9 cellular contexts compared by ENCODE assay signal in the genomic region with DNA sequence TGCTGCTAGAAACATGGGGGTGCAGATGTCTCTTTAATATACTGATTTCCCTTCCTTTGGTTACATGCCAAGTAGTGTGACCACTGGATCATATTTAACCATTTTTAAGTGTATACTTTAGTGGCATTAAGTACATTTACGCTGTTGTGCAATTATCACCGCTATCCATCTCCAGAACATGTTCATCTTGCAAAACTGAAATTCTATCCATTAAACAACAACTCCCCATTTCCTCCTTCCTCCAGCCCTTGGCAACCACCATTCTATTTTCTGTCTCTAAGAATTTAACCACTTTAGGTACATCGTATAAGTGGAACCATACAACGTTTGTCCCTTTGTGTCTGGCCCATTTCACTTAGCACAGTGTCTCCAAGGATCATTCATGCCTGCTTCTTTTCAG. TPM values are rescaled to one million over a fixed set of nuclear protein-coding genes. Genes with fewer than 3 reads are reported as not detected.
DNase-seq lines count a peak whose midpoint lies in the region; ATAC-seq, FAIRE-seq and TF ChIP-seq lines count a peak whose summit lies in the region.
"Had no signal": no experiment of that assay in that cellular context is flagged by ENCODE, and none has a peak within 500 bp of the region (broad histone marks: within the 10 kb centered on the region; RNA-seq: fewer than 3 reads in every experiment).

No MANE protein-coding gene starts in this region.

- H3K27me3 ChIP-seq in RWPE2 (ENCODE audit: insufficient read depth, poor library complexity, severe bottlenecking), result no peaks in the 10 kb centered on the region
- H3K27me3 ChIP-seq in keratinocyte (ENCODE audit: control insufficient read depth, extremely low read depth, insufficient read depth, low read length), result no peaks in the 10 kb centered on the region
- H3K27me3 ChIP-seq in upper lobe of left lung, result no peaks in the 10 kb centered on the region

- 36 to 55% methylated on average over 4 of the region's 4 CpGs for WGBS in upper lobe of left lung, 2 donors

- peak overlapping the region; percentile 100 for H3K27ac ChIP-seq in RWPE2 (ENCODE audit: poor library complexity, severe bottlenecking)
- peak overlapping the region; percentile 62 for H3K27ac ChIP-seq in keratinocyte (ENCODE audit: control insufficient read depth, insufficient read depth, low read length)
- peak overlapping the region in 3 of 4 donors; percentile 37 to 40 (median 38) for H3K27ac ChIP-seq in upper lobe of left lung

- H2AFZ ChIP-seq in keratinocyte (ENCODE audit: control insufficient read depth, low read length), result peak overlapping the region; percentile 65

- ATAC-seq in RWPE2 (ENCODE audit: low read depth), result no peak
- no peak for ATAC-seq in upper lobe of left lung (ENCODE audit: low FRiP score in 2 of 2)

- no peaks in the 10 kb centered on the region for H4K20me1 ChIP-seq in keratinocyte (ENCODE audit: control insufficient read depth, extremely low read depth, insufficient read depth, low read length)

- no peaks in the 10 kb centered on the region for H3K9me1 ChIP-seq in keratinocyte (ENCODE audit: control insufficient read depth, extremely low read depth, insufficient read depth, low read length)

- TF ChIP-seq POLR2A in upper lobe of left lung (IDR thresholded peaks at IDR 0.05), result no peak

- H3K79me2 ChIP-seq in keratinocyte (ENCODE audit: control insufficient read depth, insufficient read depth, low read length), result no peaks in the 10 kb centered on the region

- no peak for TF ChIP-seq EP300 in upper lobe of left lung (IDR thresholded peaks at IDR 0.05)

- no peak for FAIRE-seq in keratinocyte (lab: Jason Lieb, UNC)

- DNase-seq in NOMO-1 (lab: John Stamatoyannopoulos, UW; ENCODE audit: unreplicated experiment in 2 of 2) (peak; percentile 11 to 39), NOMO-1 treated with dmso at 0.1 percent for 144 hours (lab: John Stamatoyannopoulos, UW; ENCODE audit: unreplicated experiment) (no peak), RWPE2 (ENCODE audit: low spot score) (no peak), keratinocyte (ENCODE audit: low read depth, low spot score) (no peak), upper lobe of left lung (no peak), RPMI8226 (no peak), ecto neural progenitor cell (ENCODE audit: low spot score) (no peak)
- DNase-seq in stimulated activated CD4-positive, alpha-beta T cell treated with anti-CD3 and anti-CD28 coated beads, Interleukin-2, amount 100 ng/mL, for 48 hours, result no peak
- DNase-seq: KG1 had no signal

- H3K4me2 ChIP-seq in keratinocyte (ENCODE audit: control insufficient read depth, extremely low read depth, insufficient read depth, low read depth, low read length), result peak overlapping the region; percentile 49

- dilution Hi-C loops in keratinocyte (cut with MboI; ENCODE audit: extremely low pct_ligation_motif_present, low sequenced_read_pairs), result no loop called here

- H3K36me3 ChIP-seq in RWPE2 (ENCODE audit: low read depth) (no peaks in the 10 kb centered on the region; the same call in 1 of the 2 replicates), keratinocyte (ENCODE audit: control insufficient read depth in 2 of 2, extremely low read depth in 1 of 2, insufficient read depth in 2 of 2, low read length in 2 of 2) (no peaks in the 10 kb centered on the region), upper lobe of left lung (no peaks in the 10 kb centered on the region)

- H3K9ac ChIP-seq in keratinocyte (ENCODE audit: control insufficient read depth, extremely low read depth, insufficient read depth, low read length), result no peak overlapping the region

- TF ChIP-seq CTCF in RWPE2 (IDR thresholded peaks at IDR 0.05; ENCODE audit: poor library complexity, severe bottlenecking) (no peak), keratinocyte (optimal IDR thresholded peaks at IDR 0.05 in 1 of 3, IDR thresholded peaks at IDR 0.05 in 1 of 3, conservative IDR thresholded peaks at IDR 0.05 in 1 of 3; ENCODE audit: extremely low read depth in 1 of 3, insufficient read depth in 2 of 3, low read length in 3 of 3) (no peak), upper lobe of left lung (IDR thresholded peaks at IDR 0.05) (no peak)

- H3K4me1 ChIP-seq in RWPE2 (ENCODE audit: insufficient read depth, poor library complexity, severe bottlenecking) (peaks cover 47% of the 10 kb centered on the region), keratinocyte (ENCODE audit: control insufficient read depth, extremely low read depth, insufficient read depth, low read length) (peaks cover 46% of the 10 kb centered on the region), upper lobe of left lung (peaks cover 23 to 41% (median 36%) of the 10 kb centered on the region in 4 donors)

- no peaks in the 10 kb centered on the region for H3K9me3 ChIP-seq in RWPE2 (ENCODE audit: severe bottlenecking)
- no peaks in the 10 kb centered on the region for H3K9me3 ChIP-seq in keratinocyte (ENCODE audit: control insufficient read depth, low read depth, low read length)
- no peaks in the 10 kb centered on the region for H3K9me3 ChIP-seq in upper lobe of left lung

- no peak overlapping the region for H3K4me3 ChIP-seq in RWPE2 (ENCODE audit: severe bottlenecking)
- H3K4me3 ChIP-seq in keratinocyte (ENCODE audit: control insufficient read depth in 2 of 3, extremely low read depth in 1 of 3, insufficient read depth in 2 of 3, low read depth in 1 of 3, low read length in 3 of 3), result no peak overlapping the region
- H3K4me3 ChIP-seq in upper lobe of left lung, result no peak overlapping the region

RNA-seq across cellular contexts. Expression of a gene that starts 44.4 kb away (rescaled TPM):
- polyA plus RNA-seq in keratinocyte, result 33.0 to 85.0 TPM (median 75.1 TPM) in 3 replicates
- polyA plus RNA-seq in keratinocyte (2011; ENCODE audit: low read depth), result 10.8 TPM
- polyA plus RNA-seq in keratinocyte (2011; cell fraction: cytosol; rRNA removed), result 18.9 and 48.6 TPM in 2 replicates
- 101 and 129 TPM in 2 replicates for polyA plus RNA-seq in keratinocyte (2011; cell fraction: nucleus; rRNA removed)
- 19.3 and 20.8 TPM in 2 replicates for polyA plus RNA-seq in keratinocyte (2012; ENCODE audit: low replicate concordance)
- 100 to 141 TPM (median 115 TPM) in 3 replicates for polyA minus RNA-seq in keratinocyte
- 22.6 TPM for polyA minus RNA-seq in keratinocyte (2011; cell fraction: cytosol; rRNA and poly(A)+ RNA removed)
- polyA minus RNA-seq in keratinocyte (2011; cell fraction: nucleus; rRNA and poly(A)+ RNA removed), result 68.4 and 106 TPM in 2 replicates
- 10 to 100 TPM; 14.4 to 54.6 (median 36.7) TPM for total RNA-seq in upper lobe of left lung

Comparison
In these comparisons a context has a peak if more than half of its experiments do, and no peak if none do; other contexts are left out.
1. DNase-seq: peak in NOMO-1 (2 of 2); none in NOMO-1 treated with dmso at 0.1 percent for 144 hours (single experiment), RWPE2 (single experiment), keratinocyte (single experiment), upper lobe of left lung (0 of 2), RPMI8226 (single experiment), stimulated activated CD4-positive, alpha-beta T cell treated with anti-CD3 and anti-CD28 coated beads, Interleukin-2, amount 100 ng/mL, for 48 hours (0 of 2) and ecto neural progenitor cell (single experiment).
2. H3K27ac ChIP-seq: peak in every context shown above with its lines; median percentile 100 in RWPE2; 62 in keratinocyte; 38 in upper lobe of left lung.